10 cellular contexts compared by ENCODE assay signal in the genomic region with DNA sequence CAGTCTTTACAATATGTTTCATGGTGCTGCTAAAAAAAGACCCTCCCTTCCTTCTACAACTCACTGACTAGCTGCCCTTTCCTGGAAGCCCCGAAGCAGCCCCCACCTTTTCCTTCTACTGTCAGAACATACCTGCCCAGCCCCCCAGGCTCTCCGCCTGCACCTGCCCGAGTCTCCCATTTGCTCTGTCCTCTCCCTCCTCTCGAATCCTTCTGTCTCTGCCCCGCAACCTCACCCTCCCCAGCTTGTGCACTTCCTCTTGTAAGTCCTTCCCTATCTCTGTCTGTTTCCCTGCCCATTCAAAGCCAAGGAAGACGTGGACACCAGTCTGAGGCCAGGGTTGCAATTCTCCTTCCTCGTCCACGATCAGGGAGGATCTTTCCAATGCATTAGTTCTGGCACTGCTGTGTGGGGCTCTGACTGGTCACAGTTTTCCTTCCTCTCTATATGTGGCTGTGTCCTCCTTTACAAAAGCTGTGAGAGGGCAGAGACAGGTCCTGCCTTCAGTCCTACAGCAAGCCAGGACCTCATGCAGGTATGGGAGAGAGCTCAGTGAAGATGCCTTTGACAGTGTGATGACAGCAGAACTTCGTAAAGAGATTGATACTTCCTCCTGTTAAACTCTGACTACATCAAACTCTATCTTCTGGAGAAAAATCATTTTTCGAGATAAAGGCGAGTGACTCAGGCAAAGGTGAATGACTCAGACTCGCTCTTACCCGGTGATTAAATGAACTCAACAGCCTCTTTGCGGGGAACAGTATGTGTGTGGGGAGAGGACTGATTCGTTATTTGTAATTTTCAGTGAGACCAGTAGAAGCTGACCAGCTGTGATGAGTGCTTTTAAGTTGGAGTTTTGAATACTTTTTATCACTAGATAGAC. TPM values are rescaled to one million over a fixed set of nuclear protein-coding genes. Genes with fewer than 3 reads are reported as not detected.
DNase-seq lines count a peak whose midpoint lies in the region; ATAC-seq and TF ChIP-seq lines count a peak whose summit lies in the region.
"Had no signal": no experiment of that assay in that cellular context is flagged by ENCODE, and none has a peak within 500 bp of the region (broad histone marks: within the 10 kb centered on the region; RNA-seq: fewer than 3 reads in every experiment).

No MANE protein-coding gene starts in this region.

- peak; percentile 25 to 43 for ATAC-seq in right cardiac atrium
- ATAC-seq in stimulated activated naive CD8-positive, alpha-beta T cell treated with anti-CD3 and anti-CD28 coated beads, Interleukin-15, amount 100 ng/mL, for 72 hours, result peak; percentile 60
- no peak for ATAC-seq in HG03571 (IDR thresholded peaks at IDR 0.05; ENCODE audit: unreplicated experiment)
- ATAC-seq: left lobe of liver had no signal

- BruUV-seq in Caco-2 (replicated peaks; lab: Mats Ljungman, UMichigan), result no TSS peak

- no peak overlapping the region for H3K4me3 Mint-ChIP-seq in stimulated activated naive CD8-positive, alpha-beta T cell treated with anti-CD3 and anti-CD28 coated beads, Interleukin-15, amount 100 ng/mL, for 72 hours
- no peak overlapping the region for H3K4me3 Mint-ChIP-seq in Caco-2 (ENCODE audit: unreplicated experiment)

- H3K27me3 ChIP-seq in right cardiac atrium (ENCODE audit: control insufficient read depth, insufficient read depth) (no peaks in the 10 kb centered on the region), left ventricle myocardium inferior (ENCODE audit: low read depth) (peaks cover 66% of the 10 kb centered on the region), Caco-2 (replicated peaks; ENCODE audit: control insufficient read depth, insufficient read depth, low read length) (no peaks in the 10 kb centered on the region)
- H3K27me3 ChIP-seq: cardiac muscle cell had no signal

- H3K36me3 ChIP-seq in left ventricle myocardium inferior, result no peaks in the 10 kb centered on the region
- no peaks in the 10 kb centered on the region for H3K36me3 ChIP-seq in Caco-2 (ENCODE audit: control insufficient read depth, insufficient read depth, low read length)
- H3K36me3 ChIP-seq: cardiac muscle cell had no signal

- H3K27me3 Mint-ChIP-seq in stimulated activated naive CD8-positive, alpha-beta T cell treated with anti-CD3 and anti-CD28 coated beads, Interleukin-15, amount 100 ng/mL, for 72 hours, result peaks cover 13% of the 10 kb centered on the region
- H3K27me3 Mint-ChIP-seq in Caco-2 (ENCODE audit: insufficient read depth, unreplicated experiment), result no peaks in the 10 kb centered on the region

- WGBS in right cardiac atrium, result 53% methylated on average over 15 of the region's 15 CpGs

- H3K27ac ChIP-seq in right cardiac atrium (ENCODE audit: low read length) (no peak overlapping the region), left ventricle myocardium inferior (replicated peaks) (no peak overlapping the region), epithelial cell of prostate (no peak overlapping the region)
- H3K27ac ChIP-seq: cardiac muscle cell had no signal

- H3K9me3 ChIP-seq in right cardiac atrium (ENCODE audit: control insufficient read depth, low read length) (no peaks in the 10 kb centered on the region), left ventricle myocardium inferior (replicated peaks) (no peaks in the 10 kb centered on the region), Caco-2 (no peaks in the 10 kb centered on the region)

- TF ChIP-seq CTCF in left ventricle myocardium inferior (IDR thresholded peaks at IDR 0.05; ENCODE audit: borderline replicate concordance) (no peak), GM13977 (IDR thresholded peaks at IDR 0.05; ENCODE audit: extremely low read depth, insufficient read depth, missing control alignments) (no peak), Caco-2 (IDR thresholded peaks at IDR 0.05; ENCODE audit: insufficient read depth in 1 of 2, low read depth in 1 of 2, low read length in 1 of 2, severe bottlenecking in 1 of 2, unreplicated experiment in 1 of 2) (no peak)

- H3K4me3 ChIP-seq in right cardiac atrium (ENCODE audit: low read length) (no peak overlapping the region), left ventricle myocardium inferior (no peak overlapping the region), Caco-2 (ENCODE audit: low read depth, low read length) (no peak overlapping the region)
- H3K4me3 ChIP-seq: cardiac muscle cell had no signal

- DNase-seq in right cardiac atrium, result peak in 1 of 3 donors; percentile 54
- DNase-seq in left ventricle myocardium inferior, result no peak
- peak; percentile 74 for DNase-seq in RPMI7951 (ENCODE audit: low read depth)
- peak; percentile 48 for DNase-seq in epithelial cell of prostate (ENCODE audit: low read depth, low spot score)
- no peak for DNase-seq in stimulated activated naive CD8-positive, alpha-beta T cell treated with anti-CD3 and anti-CD28 coated beads, Interleukin-15, amount 100 ng/mL, for 72 hours
- DNase-seq in GM13977 (ENCODE audit: low spot score), result no peak
- DNase-seq in Caco-2, result no peak

- CTCF ChIA-PET in Caco-2 (lab: Charles Lee), result no interaction called here

- H3K36me3 Mint-ChIP-seq in Caco-2 (ENCODE audit: insufficient read depth, unreplicated experiment), result no peaks in the 10 kb centered on the region

- peak overlapping the region in 1 of 2 donors; percentile 28 for H3K27ac Mint-ChIP-seq in stimulated activated naive CD8-positive, alpha-beta T cell treated with anti-CD3 and anti-CD28 coated beads, Interleukin-15, amount 100 ng/mL, for 72 hours
- no peak overlapping the region for H3K27ac Mint-ChIP-seq in Caco-2 (ENCODE audit: unreplicated experiment)

- no peaks in the 10 kb centered on the region for H3K9me3 Mint-ChIP-seq in stimulated activated naive CD8-positive, alpha-beta T cell treated with anti-CD3 and anti-CD28 coated beads, Interleukin-15, amount 100 ng/mL, for 72 hours
- no peaks in the 10 kb centered on the region for H3K9me3 Mint-ChIP-seq in Caco-2 (ENCODE audit: unreplicated experiment)

- H3K4me1 Mint-ChIP-seq in stimulated activated naive CD8-positive, alpha-beta T cell treated with anti-CD3 and anti-CD28 coated beads, Interleukin-15, amount 100 ng/mL, for 72 hours, result peaks cover 13% of the 10 kb centered on the region
- H3K4me1 Mint-ChIP-seq in Caco-2 (ENCODE audit: low read depth, unreplicated experiment), result peaks cover 8% of the 10 kb centered on the region

- H3K4me1 ChIP-seq in right cardiac atrium (ENCODE audit: control insufficient read depth, insufficient read depth, low read length) (no peaks in the 10 kb centered on the region), left ventricle myocardium inferior (no peaks in the 10 kb centered on the region), Caco-2 (no peaks in the 10 kb centered on the region)

- in situ Hi-C loops in GM13977 (cut with MboI; ENCODE audit: low pct_unique_long_range_greater_than_20kb, low sequenced_read_pairs, unreplicated experiment), result no loop called here

- POLR2A ChIA-PET in Caco-2 (lab: Charles Lee), result no interaction called here

- intact Hi-C loops in right cardiac atrium (cut with DNase I), result no loop called here
- intact Hi-C loops in left ventricle myocardium inferior (cut with micrococcal nuclease), result no loop called here
- intact Hi-C loops in Caco-2 (cut with micrococcal nuclease; ENCODE audit: unreplicated experiment), result no loop called here

RNA-seq across cellular contexts. Expression of gene TNFRSF11A, which starts 14.2 kb away (rescaled TPM):
- total RNA-seq in right cardiac atrium (1 to 10 TPM; 1.7 to 4.7 (median 3.4) TPM), left ventricle myocardium inferior (1.6 TPM), Caco-2 (2022) (0.16 TPM in 2 replicates)
- 0.43 TPM for polyA plus RNA-seq in right cardiac atrium
- 0.10 and 0.36 TPM in 2 replicates for total RNA-seq in RPMI7951 (2014; rRNA removed; shearing (Covaris generic))

Comparison
In these comparisons a context has a peak if more than half of its experiments do, and no peak if none do; other contexts are left out.
1. DNase-seq: peak in RPMI7951 (single experiment) and epithelial cell of prostate (single experiment); none in left ventricle myocardium inferior (single experiment), stimulated activated naive CD8-positive, alpha-beta T cell treated with anti-CD3 and anti-CD28 coated beads, Interleukin-15, amount 100 ng/mL, for 72 hours (0 of 2), GM13977 (single experiment) and Caco-2 (0 of 2).